Comparison of ENCODE assay signal across 8 cellular contexts in the genomic region with DNA sequence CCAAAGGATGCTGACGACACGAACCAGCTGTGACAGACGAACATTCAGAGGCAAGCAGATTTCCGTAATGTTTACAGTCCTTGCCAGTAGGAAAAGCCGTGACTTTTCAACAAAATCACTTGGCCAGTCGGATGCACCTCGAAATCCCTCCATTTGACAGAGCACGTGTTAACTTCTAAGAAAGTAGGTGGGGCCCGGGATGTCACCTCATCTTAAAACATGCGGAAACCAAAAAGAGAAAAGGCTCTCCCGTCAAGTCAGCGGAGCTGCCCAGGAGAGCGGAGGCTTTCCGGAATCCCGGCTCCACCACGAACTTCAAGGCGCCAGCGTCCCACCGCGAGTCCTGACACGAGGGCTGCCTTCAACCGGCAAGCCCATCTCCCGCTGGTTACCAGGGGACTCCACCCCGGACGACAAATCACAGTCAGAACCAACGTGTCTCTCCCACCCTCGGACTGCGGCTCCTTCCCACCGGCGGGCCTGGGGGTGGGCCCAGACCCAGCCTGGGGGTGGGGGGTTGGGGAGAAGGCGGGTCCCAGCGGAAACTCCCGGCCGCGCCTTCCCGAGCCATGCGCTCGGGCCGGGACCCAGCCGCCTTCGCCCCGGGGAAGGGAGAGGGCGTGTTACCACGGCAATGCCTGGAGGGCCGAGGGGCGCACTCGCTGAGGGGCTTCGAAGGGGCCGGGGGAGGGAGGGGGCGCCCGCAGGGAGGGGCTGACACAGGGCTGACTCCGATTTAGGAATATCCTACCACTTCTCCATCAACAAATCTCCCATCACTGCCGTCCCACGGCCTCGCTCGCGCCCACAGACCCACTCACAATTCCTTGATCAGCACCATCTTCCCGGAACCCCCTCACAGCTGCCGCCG. TPM values are rescaled to one million over a fixed set of nuclear protein-coding genes. Genes with fewer than 3 reads are reported as not detected.
DNase-seq lines count a peak whose midpoint lies in the region; ATAC-seq and TF ChIP-seq lines count a peak whose summit lies in the region.

No MANE protein-coding gene starts in this region.

- no peaks in the 10 kb centered on the region for H3K27me3 ChIP-seq in CD4-positive, alpha-beta memory T cell (ENCODE audit: insufficient read depth, low read length)
- H3K27me3 ChIP-seq in dorsolateral prefrontal cortex: no peaks in the 10 kb centered on the region
- no peaks in the 10 kb centered on the region for H3K27me3 ChIP-seq in lower lobe of right lung (ENCODE audit: low read depth)

- POLR2A ChIA-PET in CD4-positive, alpha-beta memory T cell (lab: Charles Lee; ENCODE audit: partially characterized antibody): interaction anchor here (0.6 to 1.8 kb wide), 15 partner anchors 9 to 1247 kb away, joined by 3 to 8 read pairs (median 4); partner anchors contain the start of genes MN1 and XBP1

- peaks cover 12 to 38% of the 10 kb centered on the region in 2 donors for H3K36me3 Mint-ChIP-seq in CD4-positive, alpha-beta memory T cell

- no peaks in the 10 kb centered on the region for H3K27me3 Mint-ChIP-seq in CD4-positive, alpha-beta memory T cell

- CTCF ChIA-PET in CD4-positive, alpha-beta memory T cell (lab: Charles Lee; ENCODE audit: partially characterized antibody): interaction anchor here (0.9 to 2.5 kb wide), 3 partner anchors 31 to 37 kb away, joined by 3 to 16 read pairs (median 4); no protein-coding TSS in a partner anchor

- peak overlapping the region; percentile 99 to 100 (median 99) for H3K27ac Mint-ChIP-seq in CD4-positive, alpha-beta memory T cell

- no peaks in the 10 kb centered on the region for H3K36me3 ChIP-seq in CD4-positive, alpha-beta memory T cell (ENCODE audit: insufficient read depth, low read length)
- peaks cover 3% of the 10 kb centered on the region for H3K36me3 ChIP-seq in lower lobe of right lung

- no peaks in the 10 kb centered on the region for H3K9me3 ChIP-seq in CD4-positive, alpha-beta memory T cell (ENCODE audit: control insufficient read depth in 1 of 2, low read length in 2 of 2)
- no peaks in the 10 kb centered on the region for H3K9me3 ChIP-seq in lower lobe of right lung

- peaks cover 49 to 85% (median 70%) of the 10 kb centered on the region in 4 donors for H3K4me1 Mint-ChIP-seq in CD4-positive, alpha-beta memory T cell

- ATAC-seq in GM21737 (IDR thresholded peaks at IDR 0.05; ENCODE audit: unreplicated experiment) (peak; percentile 33), lower lobe of right lung (peak; percentile 77 to 83), GM21360 (IDR thresholded peaks at IDR 0.05; ENCODE audit: unreplicated experiment) (no peak)

- DNase-seq in CD4-positive, alpha-beta memory T cell: peak; percentile 32 to 71 (median 46)
- peak; percentile 4 for DNase-seq in MV-4-11 (lab: John Stamatoyannopoulos, UW)
- DNase-seq in activated CD4-positive, alpha-beta T cell treated with anti-CD3 and anti-CD28 coated beads, Interleukin-2, amount 50 U/mL, for 4 hours: peak; percentile 51 to 66
- DNase-seq in dorsolateral prefrontal cortex: peak in 8 of 10 donors; percentile 9 to 66 (median 32)
- peak; percentile 57 for DNase-seq in lower lobe of right lung
- DNase-seq in stimulated activated CD4-positive, alpha-beta T cell treated with anti-CD3 and anti-CD28 coated beads, TNF-alpha, amount 100 ng/mL, for 1 hour (ENCODE audit: low read depth in 3 of 3, low spot score in 1 of 3): peak in 2 of 3 donors; percentile 8 to 44

- H3K4me3 Mint-ChIP-seq in CD4-positive, alpha-beta memory T cell: peak overlapping the region; percentile 99 to 100 (median 100)

- peak overlapping the region; percentile 32 to 94 for H3K4me3 ChIP-seq in CD4-positive, alpha-beta memory T cell (ENCODE audit: low read length in 2 of 2)
- peak overlapping the region; percentile 63 to 100 (median 93) for H3K4me3 ChIP-seq in dorsolateral prefrontal cortex
- H3K4me3 ChIP-seq in lower lobe of right lung: peak overlapping the region; percentile 83

- peak overlapping the region; percentile 98 for H3K27ac ChIP-seq in CD4-positive, alpha-beta memory T cell (ENCODE audit: low read depth, low read length)
- H3K27ac ChIP-seq in dorsolateral prefrontal cortex (peak overlapping the region in 57 of 59 donors; percentile 27 to 96 (median 88)), lower lobe of right lung (peak overlapping the region; percentile 89)

- peaks cover 60% of the 10 kb centered on the region for H3K4me1 ChIP-seq in CD4-positive, alpha-beta memory T cell (ENCODE audit: insufficient read depth, low read length)
- H3K4me1 ChIP-seq in lower lobe of right lung: peaks cover 38% of the 10 kb centered on the region

- H3K9me3 Mint-ChIP-seq in CD4-positive, alpha-beta memory T cell: peaks cover 0 to 6% (median 0%) of the 10 kb centered on the region in 8 donors

- intact Hi-C loops in CD4-positive, alpha-beta memory T cell (cut with micrococcal nuclease): loop anchor here (1.0 to 10.0 kb wide), 6 partner anchors 32 to 1466 kb away; partner anchors contain the start of genes AP1B1, EWSR1 and ZNRF3
- intact Hi-C loops in dorsolateral prefrontal cortex (cut with DNase I) (loop anchor here in 1 of 2 donors (2.0 to 10.0 kb wide), 2 partner anchors 38 to 1346 kb away; partner anchors contain the start of genes EWSR1 and RHBDD3), lower lobe of right lung (cut with DNase I) (no loop called here)

- TF ChIP-seq CTCF in dorsolateral prefrontal cortex (IDR thresholded peaks at IDR 0.05 in 54 of 56, conservative IDR thresholded peaks at IDR 0.05 in 2 of 56; ENCODE audit: low read depth in 1 of 56, partially characterized antibody in 56 of 56) (peak in 2 of 56 donors; percentile 9 to 17), lower lobe of right lung (IDR thresholded peaks at IDR 0.05) (no peak)

RNA-seq across cellular contexts. Expression of gene PITPNB, which starts 0.5 kb away (rescaled TPM):
- 10 to 100 TPM; 72.5 to 76.4 TPM for total RNA-seq in CD4-positive, alpha-beta memory T cell
- polyA plus RNA-seq in CD4-positive, alpha-beta memory T cell: 10 to 100 TPM; 68.8 to 88.4 TPM
- total RNA-seq in dorsolateral prefrontal cortex (100 to 1,000 TPM in 14 of 120 experiments, 10 to 100 TPM in 106; 55.3 to 116 (median 83.1) TPM), lower lobe of right lung (58.6 TPM)

Comparison
In these comparisons a context has a peak if more than half of its experiments do, and no peak if none do; other contexts are left out.
1. DNase-seq: peak in every context shown above with its lines; median percentile 58 in activated CD4-positive, alpha-beta T cell treated with anti-CD3 and anti-CD28 coated beads, Interleukin-2, amount 50 U/mL, for 4 hours; 57 in lower lobe of right lung; 46 in CD4-positive, alpha-beta memory T cell; 32 in dorsolateral prefrontal cortex; 26 in stimulated activated CD4-positive, alpha-beta T cell treated with anti-CD3 and anti-CD28 coated beads, TNF-alpha, amount 100 ng/mL, for 1 hour; 4 in MV-4-11.